ENCODE assay signal across 8 cellular contexts in genomic region chr1:1231400-1232223, GRCh38. TPM values are rescaled to one million over a fixed set of nuclear protein-coding genes. Genes with fewer than 3 reads are reported as not detected.
DNase-seq lines count a peak whose midpoint lies in the region; ATAC-seq lines count a peak whose summit lies in the region.

Gene SDF4, minus strand, starts transcription at chr1:1232001. Its CDS starts 3,229 bp downstream, at chr1:1228772.

- DNase-seq in COLO829 (ENCODE audit: low spot score) (peak; percentile 96), HT1080 (ENCODE audit: low read depth) (peak; percentile 94), NOMO-1 (lab: John Stamatoyannopoulos, UW; ENCODE audit: unreplicated experiment in 2 of 2) (peak; percentile 96), lung microvascular endothelial cell (ENCODE audit: low read depth in 2 of 2) (peak; percentile 98)
- DNase-seq in effector CD8-positive, alpha-beta T cell (lab: John Stamatoyannopoulos, UW), result peak; percentile 93
- peak; percentile 93 to 94 (median 93) for DNase-seq in stimulated activated CD4-positive, alpha-beta T cell treated with anti-CD3 and anti-CD28 coated beads, TNF-alpha, amount 100 ng/mL, for 4 hours (ENCODE audit: low read depth in 3 of 3)

- POLR2A ChIA-PET in activated CD8-positive, alpha-beta memory T cell treated with anti-CD3 and anti-CD28 coated beads for 36 hours (lab: Charles Lee), result interaction anchor here (1.1 to 1.6 kb wide), 2 partner anchors 24 to 42 kb away, joined by 4 to 5 read pairs; partner anchors contain the start of gene UBE2J2

- ATAC-seq in GM21367 (IDR thresholded peaks at IDR 0.05; ENCODE audit: unreplicated experiment), result peak; percentile 75

- CTCF ChIA-PET in activated CD8-positive, alpha-beta memory T cell treated with anti-CD3 and anti-CD28 coated beads for 36 hours (lab: Charles Lee), result interaction anchor here (0.8 to 1.6 kb wide), 4 partner anchors 15 to 110 kb away, joined by 3 to 11 read pairs (median 4); no protein-coding TSS in a partner anchor

RNA-seq across cellular contexts. Expression of gene SDF4, which starts in this region (rescaled TPM):
- 110 and 119 TPM in 2 replicates for total RNA-seq in HT1080 (2014; rRNA removed; shearing (Covaris generic))
- 179 and 186 TPM in 2 replicates for polyA plus RNA-seq in HT1080 (2015; cell fraction: cytosol; rRNA removed)
- polyA plus RNA-seq in HT1080 (2015; cell fraction: nucleus; rRNA removed), result 142 and 146 TPM in 2 replicates
- total RNA-seq in activated CD8-positive, alpha-beta memory T cell treated with anti-CD3 and anti-CD28 coated beads for 36 hours, result 100 to 1,000 TPM; 142 to 147 TPM
- 59.3 and 93.5 TPM in 2 replicates for total RNA-seq in lung microvascular endothelial cell

Comparison
In these comparisons a context has a peak if more than half of its experiments do, and no peak if none do; other contexts are left out.
1. Peak in every context shown above with its lines: DNase-seq and ATAC-seq.